In genomic region chr17:29697371-29697770, GRCh38 we compare ENCODE assay signal across 19 cellular contexts.
"Had no signal": no experiment of that assay in that cellular context is flagged by ENCODE, and none has a peak within 500 bp of the region (broad histone marks: within the 10 kb centered on the region; RNA-seq: fewer than 3 reads in every experiment).

No MANE protein-coding gene starts in this region.

- H3K4me3 ChIP-seq: hepatocyte, left lung, ovary had no signal

- ATAC-seq: activated CD8-positive, alpha-beta T cell treated with anti-CD3 and anti-CD28 coated beads for 36 hours; activated T-cell treated with anti-CD3 and anti-CD28 coated beads, Interleukin-2, amount 50 U/mL, for 4 hours; left lung; stimulated activated effector memory CD8-positive, alpha-beta T cell treated with anti-CD3 and anti-CD28 coated beads, Interleukin-12 subunit alpha, Interleukin-12 subunit beta, amount 100 ng/mL, for 72 hours; WTC11 had no signal

- H3K27me3 ChIP-seq: brain microvascular endothelial cell, hepatocyte, left lung, ovary had no signal

- H3K9me3 ChIP-seq: left lung, ovary had no signal

- H3K36me3 Mint-ChIP-seq: WTC11 had no signal

- H3K36me3 ChIP-seq: ovary had no signal

- H3K9me3 Mint-ChIP-seq: activated CD8-positive, alpha-beta T cell treated with anti-CD3 and anti-CD28 coated beads for 36 hours; activated naive CD8-positive, alpha-beta T cell treated with anti-CD3 and anti-CD28 coated beads for 36 hours; activated T-cell treated with anti-CD3 and anti-CD28 coated beads, Interleukin-2, amount 50 U/mL, for 4 hours; dendritic cell treated with granulocyte-macrophage colony-stimulating factor and Interleukin-4, amounts not matched to agents 40 ng/mL and 50 ng/mL, for 4 days; stimulated activated effector memory CD8-positive, alpha-beta T cell treated with anti-CD3 and anti-CD28 coated beads, Interleukin-12 subunit alpha, Interleukin-12 subunit beta, amount 100 ng/mL, for 72 hours; type B pancreatic cell; WTC11 had no signal

- H3K4me1 Mint-ChIP-seq: WTC11 had no signal

- H3K27ac Mint-ChIP-seq: activated naive CD8-positive, alpha-beta T cell treated with anti-CD3 and anti-CD28 coated beads for 36 hours; dendritic cell treated with granulocyte-macrophage colony-stimulating factor and Interleukin-4, amounts not matched to agents 40 ng/mL and 50 ng/mL, for 4 days; type B pancreatic cell; WTC11 had no signal

- DNase-seq: activated CD4-positive, alpha-beta T cell treated with anti-CD3 and anti-CD28 coated beads for 4 hours; activated CD8-positive, alpha-beta T cell treated with anti-CD3 and anti-CD28 coated beads for 36 hours; activated effector memory CD4-positive, alpha-beta T cell treated with Interleukin-2 at 50 U/mL for 16 hours; activated naive CD8-positive, alpha-beta T cell treated with anti-CD3 and anti-CD28 coated beads for 36 hours; activated T-cell treated with anti-CD3 and anti-CD28 coated beads, Interleukin-2, amount 50 U/mL, for 4 hours; brain microvascular endothelial cell; cerebellar nuclear complex; erythroblast; left lung; mesenchymal stem cell; ovary; stimulated activated CD4-positive, alpha-beta T cell treated with anti-CD3 and anti-CD28 coated beads, Interleukin-12 subunit alpha, Interleukin-12 subunit beta, amount 100 ng/mL, for 4 hours; substantia nigra; T-helper 2 cell had no signal

- H3K27me3 Mint-ChIP-seq: activated CD8-positive, alpha-beta T cell treated with anti-CD3 and anti-CD28 coated beads for 36 hours; activated naive CD8-positive, alpha-beta T cell treated with anti-CD3 and anti-CD28 coated beads for 36 hours; dendritic cell treated with granulocyte-macrophage colony-stimulating factor and Interleukin-4, amounts not matched to agents 40 ng/mL and 50 ng/mL, for 4 days; type B pancreatic cell had no signal

- H3K4me3 Mint-ChIP-seq: activated CD8-positive, alpha-beta T cell treated with anti-CD3 and anti-CD28 coated beads for 36 hours; activated naive CD8-positive, alpha-beta T cell treated with anti-CD3 and anti-CD28 coated beads for 36 hours; activated T-cell treated with anti-CD3 and anti-CD28 coated beads, Interleukin-2, amount 50 U/mL, for 4 hours; dendritic cell treated with granulocyte-macrophage colony-stimulating factor and Interleukin-4, amounts not matched to agents 40 ng/mL and 50 ng/mL, for 4 days; stimulated activated effector memory CD8-positive, alpha-beta T cell treated with anti-CD3 and anti-CD28 coated beads, Interleukin-12 subunit alpha, Interleukin-12 subunit beta, amount 100 ng/mL, for 72 hours; type B pancreatic cell; WTC11 had no signal

- H3K27ac ChIP-seq: brain microvascular endothelial cell, hepatocyte, ovary had no signal
